ENCODE assay signal across 8 cellular contexts in genomic region chr3:10249833-10250232, GRCh38. TPM values are rescaled to one million over a fixed set of nuclear protein-coding genes. Genes with fewer than 3 reads are reported as not detected.
A peak's percentile ranks its signal among the peaks of the same experiment; 100 is the strongest.
DNase-seq lines count a peak whose midpoint lies in the region; ATAC-seq and TF ChIP-seq lines count a peak whose summit lies in the region.

No MANE protein-coding gene starts in this region.

- intact Hi-C loops in thyroid gland (cut with DNase I): no loop called here

- 21% methylated on average over 3 of the region's 3 CpGs for WGBS in liver
- 28 to 37% methylated on average over 3 of the region's 3 CpGs for WGBS in thyroid gland, 2 donors

- H3K9me3 ChIP-seq in adipocyte (ENCODE audit: control insufficient read depth, low read length): peaks cover 14% of the 10 kb centered on the region
- peaks cover 0 to 10% (median 0%) of the 10 kb centered on the region in 4 donors for H3K9me3 ChIP-seq in liver (ENCODE audit: control insufficient read depth in 4 of 4, low read length in 3 of 4)
- H3K9me3 ChIP-seq in thyroid gland: no peaks in the 10 kb centered on the region

- no peaks in the 10 kb centered on the region for H3K27me3 Mint-ChIP-seq in activated CD8-positive, alpha-beta memory T cell treated with anti-CD3 and anti-CD28 coated beads, Interleukin-2, amount 10 ng/mL, durations not matched to agents 7 days and 5 days

- peaks cover 63% of the 10 kb centered on the region for H3K36me3 Mint-ChIP-seq in activated CD8-positive, alpha-beta memory T cell treated with anti-CD3 and anti-CD28 coated beads, Interleukin-2, amount 10 ng/mL, durations not matched to agents 7 days and 5 days

- TF ChIP-seq RAD21 in liver (IDR thresholded peaks at IDR 0.05): no peak

- H3K9ac ChIP-seq in adipocyte (ENCODE audit: low read length): peak overlapping the region; percentile 92
- H3K9ac ChIP-seq in liver (ENCODE audit: low read depth in 1 of 2, low read length in 2 of 2): peak overlapping the region in 1 of 2 donors; percentile 54

- H3K27me3 ChIP-seq in adipocyte (replicated peaks; ENCODE audit: control insufficient read depth, insufficient read depth, low read length) (no peaks in the 10 kb centered on the region), liver (ENCODE audit: control insufficient read depth in 4 of 4, insufficient read depth in 4 of 4, low read length in 3 of 4) (no peaks in the 10 kb centered on the region), thyroid gland (no peaks in the 10 kb centered on the region)

- peak overlapping the region; percentile 95 for H3K27ac Mint-ChIP-seq in activated CD8-positive, alpha-beta memory T cell treated with anti-CD3 and anti-CD28 coated beads, Interleukin-2, amount 10 ng/mL, durations not matched to agents 7 days and 5 days

- peaks cover 57% of the 10 kb centered on the region for H3K4me1 Mint-ChIP-seq in activated CD8-positive, alpha-beta memory T cell treated with anti-CD3 and anti-CD28 coated beads, Interleukin-2, amount 10 ng/mL, durations not matched to agents 7 days and 5 days

- peaks cover 23% of the 10 kb centered on the region for H3K4me1 ChIP-seq in adipocyte (ENCODE audit: control insufficient read depth, insufficient read depth, low read length)
- H3K4me1 ChIP-seq in liver (ENCODE audit: control insufficient read depth in 4 of 4, insufficient read depth in 4 of 4, low read length in 3 of 4): peaks cover 2 to 29% (median 15%) of the 10 kb centered on the region in 4 donors
- H3K4me1 ChIP-seq in thyroid gland: peaks cover 15 to 17% of the 10 kb centered on the region in 2 donors

- DNase-seq in activated CD8-positive, alpha-beta memory T cell treated with anti-CD3 and anti-CD28 coated beads, Interleukin-2, amount 10 ng/mL, durations not matched to agents 7 days and 5 days: no peak
- DNase-seq in activated CD8-positive, alpha-beta memory T cell treated with anti-CD3 and anti-CD28 coated beads for 24 hours: no peak
- peak; percentile 44 for DNase-seq in adipocyte (ENCODE audit: low read depth)
- no peak for DNase-seq in thyroid gland
- DNase-seq in central memory CD4-positive, alpha-beta T cell: no peak
- DNase-seq in NCI-H524 (lab: John Stamatoyannopoulos, UW): no peak

- ATAC-seq in activated CD8-positive, alpha-beta memory T cell treated with anti-CD3 and anti-CD28 coated beads, Interleukin-2, amount 10 ng/mL, durations not matched to agents 7 days and 5 days: no peak
- no peak for ATAC-seq in HG03025 (IDR thresholded peaks at IDR 0.05; ENCODE audit: low FRiP score, unreplicated experiment)

- no peak for TF ChIP-seq POLR2A in thyroid gland (IDR thresholded peaks at IDR 0.05)

- peak overlapping the region; percentile 98 for H3K4me3 Mint-ChIP-seq in activated CD8-positive, alpha-beta memory T cell treated with anti-CD3 and anti-CD28 coated beads, Interleukin-2, amount 10 ng/mL, durations not matched to agents 7 days and 5 days

- H3K27ac ChIP-seq in liver (ENCODE audit: low read depth in 1 of 2, low read length in 2 of 2): no peak overlapping the region
- H3K27ac ChIP-seq in thyroid gland: peak overlapping the region; percentile 1 to 81 (median 43)

- H3K36me3 ChIP-seq in adipocyte (ENCODE audit: control insufficient read depth, insufficient read depth, low read length, severe bottlenecking) (peaks cover 26% of the 10 kb centered on the region), liver (ENCODE audit: control insufficient read depth in 4 of 4, insufficient read depth in 3 of 4, low read depth in 1 of 4, low read length in 3 of 4) (peaks cover 0 to 8% (median 7%) of the 10 kb centered on the region in 4 donors), thyroid gland (peaks cover 0 to 5% of the 10 kb centered on the region in 2 donors)

- H3K4me3 ChIP-seq in adipocyte (ENCODE audit: low read length) (peak overlapping the region; percentile 95), liver (ENCODE audit: low read depth in 1 of 3, low read length in 3 of 3) (peak overlapping the region in 2 of 3 donors; percentile 72 to 78), thyroid gland (replicated peaks in 1 of 3) (peak overlapping the region in 2 of 3 donors; percentile 57 to 63)

- H3K9me3 Mint-ChIP-seq in activated CD8-positive, alpha-beta memory T cell treated with anti-CD3 and anti-CD28 coated beads, Interleukin-2, amount 10 ng/mL, durations not matched to agents 7 days and 5 days (ENCODE audit: low read depth): peaks cover 8% of the 10 kb centered on the region

- TF ChIP-seq CTCF in liver (IDR thresholded peaks at IDR 0.05; ENCODE audit: low read depth, low read length, missing input control) (no peak), thyroid gland (IDR thresholded peaks at IDR 0.05) (no peak)

- CTCF ChIA-PET in activated CD8-positive, alpha-beta memory T cell treated with anti-CD3 and anti-CD28 coated beads, Interleukin-2, amount 10 ng/mL, durations not matched to agents 7 days and 5 days (lab: Charles Lee): interaction anchor here (2.3 kb wide), 1 partner anchor 13 kb away, joined by 11 read pairs; no protein-coding TSS in a partner anchor

TF ChIP-seq in liver, 16 proteins besides CTCF, POLR2A, EP300 and RAD21:
- TF ChIP-seq HNF4A (conservative IDR thresholded peaks at IDR 0.05) (peak in 1 of 2 donors; percentile 14), FOXA1 (IDR thresholded peaks at IDR 0.05) (no peak)

RNA-seq across cellular contexts. Expression of gene TATDN2, which starts 1.6 kb away (rescaled TPM):
- total RNA-seq in activated CD8-positive, alpha-beta memory T cell treated with anti-CD3 and anti-CD28 coated beads, Interleukin-2, amount 10 ng/mL, durations not matched to agents 7 days and 5 days: 10 to 100 TPM; 60.2 to 67.1 TPM
- total RNA-seq in liver (10 to 100 TPM in 1 of 2 donors, 1 to 10 TPM in 1; 9.8 to 14.2 TPM), thyroid gland (10 to 100 TPM; 21.4 to 37.1 (median 30.1) TPM)
- polyA plus RNA-seq in liver: 1 to 10 TPM; 3.7 to 8.3 TPM

RNA-seq across cellular contexts. Expression of gene GHRL, which starts 42.9 kb away (rescaled TPM):
- under 1 TPM in 1 of 2 experiments, not detected in 1; 0.77 TPM for total RNA-seq in activated CD8-positive, alpha-beta memory T cell treated with anti-CD3 and anti-CD28 coated beads, Interleukin-2, amount 10 ng/mL, durations not matched to agents 7 days and 5 days
- total RNA-seq in liver: 1 to 10 TPM in 1 of 2 donors, under 1 TPM in 1; 0.08 to 1.3 TPM
- polyA plus RNA-seq in liver: under 1 TPM; 0.17 to 0.38 TPM
- 1 to 10 TPM in 2 of 4 donors, under 1 TPM in 1, not detected in 1; 0.56 to 1.2 (median 1.1) TPM for total RNA-seq in thyroid gland

Comparison
In these comparisons a context has a peak if more than half of its experiments do, and no peak if none do; other contexts are left out.
1. H3K27ac ChIP-seq: peak in thyroid gland (3 of 3); none in liver (0 of 2).
2. Peak in every context shown above with its lines, with median percentiles within 50 percentile points of each other: H3K4me3 ChIP-seq.